ENCODE assay signal across 8 cellular contexts in the genomic region with DNA sequence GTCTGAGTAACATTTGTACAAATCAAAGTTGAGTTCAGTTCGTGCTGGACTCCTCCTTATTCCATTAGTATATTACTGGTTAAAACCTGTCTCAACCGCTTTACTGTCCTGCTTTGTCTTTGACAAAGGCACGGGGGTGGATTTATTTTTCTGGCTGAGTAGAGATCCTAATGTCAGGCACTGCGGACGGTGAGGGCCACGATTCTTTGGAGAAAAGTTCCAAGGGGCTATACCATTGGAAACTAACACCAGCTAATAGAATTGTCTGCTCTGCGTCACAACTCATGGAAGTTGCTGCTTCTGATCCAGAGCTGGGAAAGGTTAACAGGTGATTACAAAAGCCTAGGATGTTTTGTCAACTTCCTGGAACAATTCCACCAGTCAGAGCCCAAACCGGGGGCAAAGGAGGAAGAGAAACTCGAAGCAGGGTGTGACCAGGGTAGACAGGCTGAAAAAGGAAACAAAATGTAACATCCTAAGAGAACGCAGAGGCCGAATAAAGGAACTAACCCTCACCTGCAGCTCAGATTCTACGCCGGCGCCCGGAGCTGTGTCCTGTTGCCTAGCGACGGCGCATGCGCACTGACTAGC. TPM values are rescaled to one million over a fixed set of nuclear protein-coding genes. Genes with fewer than 3 reads are reported as not detected.
DNase-seq lines count a peak whose midpoint lies in the region; ATAC-seq, FAIRE-seq and TF ChIP-seq lines count a peak whose summit lies in the region.

No MANE protein-coding gene starts in this region.

- POLR2A ChIA-PET in HepG2 (lab: Yijun Ruan, JAX), result interaction anchor here (0.6 to 3.0 kb wide), 24 partner anchors 9 to 880 kb away, joined by 3 to 142 read pairs (median 5); a partner anchor contains a TSS

- H3K79me2 ChIP-seq in HepG2 (ENCODE audit: insufficient read depth, low read length), result no peaks in the 10 kb centered on the region

- no peaks in the 10 kb centered on the region for H4K20me1 ChIP-seq in HepG2 (ENCODE audit: insufficient read depth, low read length)

- peak overlapping the region; percentile 95 for H3K4me3 Mint-ChIP-seq in type B pancreatic cell

- intact Hi-C loops in adrenal gland (cut with DNase I) (no loop called here), HepG2 (cut with micrococcal nuclease; ENCODE audit: unreplicated experiment) (no loop called here)

- H3K27me3 ChIP-seq in adrenal gland, result no peaks in the 10 kb centered on the region
- no peaks in the 10 kb centered on the region; a peak in 1 of 5 replicates for H3K27me3 ChIP-seq in HepG2 (ENCODE audit: control insufficient read depth in 1 of 2, insufficient read depth in 2 of 2, low read length in 2 of 2)

- no peaks in the 10 kb centered on the region for H3K36me3 ChIP-seq in adrenal gland (replicated peaks in 1 of 2)
- H3K36me3 ChIP-seq in HepG2 (replicated peaks in 1 of 2; ENCODE audit: control insufficient read depth in 1 of 2, insufficient read depth in 2 of 2, low read length in 2 of 2), result no peaks in the 10 kb centered on the region; a peak in 1 of 5 replicates

- peaks cover 16% of the 10 kb centered on the region for H3K27me3 Mint-ChIP-seq in type B pancreatic cell

- no peaks in the 10 kb centered on the region for H3K9me3 Mint-ChIP-seq in type B pancreatic cell

- peak overlapping the region; percentile 78 for H2AFZ ChIP-seq in HepG2 (ENCODE audit: low read length)

- H3K4me1 ChIP-seq in adrenal gland (replicated peaks in 1 of 2) (peaks cover 0 to 10% of the 10 kb centered on the region in 2 donors), HepG2 (ENCODE audit: insufficient read depth, low read length) (peaks cover 37% of the 10 kb centered on the region)

- H3K27ac Mint-ChIP-seq in type B pancreatic cell, result peak overlapping the region; percentile 99

- H3K4me3 ChIP-seq in adrenal gland (peak overlapping the region; percentile 8 to 71 (median 50)), HepG2 (replicated peaks in 1 of 3; ENCODE audit: insufficient read depth in 1 of 3, low read depth in 2 of 3, low read length in 3 of 3) (peak overlapping the region; percentile 54 to 76 (median 69))

- no peak for FAIRE-seq in HepG2 (lab: Jason Lieb, UNC)

- ATAC-seq in GM18861 (IDR thresholded peaks at IDR 0.05; ENCODE audit: unreplicated experiment) (peak; percentile 86), HG03575 (IDR thresholded peaks at IDR 0.05; ENCODE audit: extremely low read depth, insufficient number of reproducible peaks, low FRiP score, unreplicated experiment) (peak; percentile 80), HepG2 (peak; percentile 26), HG02678 (IDR thresholded peaks at IDR 0.05; ENCODE audit: unreplicated experiment) (no peak)

- TF ChIP-seq POLR2A in adrenal gland (IDR thresholded peaks at IDR 0.05) (no peak), HepG2 (IDR thresholded peaks at IDR 0.05; ENCODE audit: insufficient read depth in 1 of 2, low read depth in 2 of 2, low read length in 2 of 2) (no peak)

- H3K36me3 Mint-ChIP-seq in type B pancreatic cell, result no peaks in the 10 kb centered on the region

- no peak for TF ChIP-seq EP300 in HepG2 (IDR thresholded peaks at IDR 0.05; ENCODE audit: low read depth in 2 of 2, low read length in 2 of 2)
- TF ChIP-seq EP300 in HepG2 (CRISPR knock-in tag; IDR thresholded peaks at IDR 0.05; ENCODE audit: borderline replicate concordance), result no peak

- WGBS in adrenal gland, 4 donors, result 6 to 17% (median 6%) methylated on average over 10 to 19 of the region's 19 CpGs
- 2% methylated on average over 19 of the region's 19 CpGs for WGBS in HepG2 (ENCODE audit: low lambda C conversion rate)

- H3K27ac ChIP-seq in 22Rv1 (peak overlapping the region; percentile 66), adrenal gland (peak overlapping the region in 4 of 5 donors; percentile 55 to 88 (median 70)), HepG2 (ENCODE audit: extremely low read length, insufficient read depth, low read length) (peak overlapping the region; percentile 85)

- peak overlapping the region; percentile 93 for H3K4me2 ChIP-seq in HepG2 (ENCODE audit: low read depth, low read length)

- CTCF ChIA-PET in HepG2 (lab: Yijun Ruan, JAX; ENCODE audit: low intra/inter-chr PET ratio, low total read pairs), result interaction anchor here (2.0 to 2.7 kb wide), 4 partner anchors 36 to 81 kb away, joined by 8 to 89 read pairs (median 24); no protein-coding TSS in a partner anchor

- H3K9ac ChIP-seq in HepG2 (ENCODE audit: insufficient read depth, low read depth, low read length), result peak overlapping the region; percentile 64

- TSS peak; percentile 72 for BruUV-seq in HepG2 (replicated peaks; lab: Mats Ljungman, UMichigan)

- in situ Hi-C loops in HepG2 (cut with HindIII; ENCODE audit: extremely low pct_ligation_motif_present, low pct_unique_long_range_greater_than_20kb), result no loop called here

- peak in 1 of 7 donors; percentile 93 for DNase-seq in adrenal gland
- no peak for DNase-seq in HepG2 (ENCODE audit: low spot score)
- no peak for DNase-seq in type B pancreatic cell (ENCODE audit: extremely low spot score, unreplicated experiment)
- no peak for DNase-seq in NCI-H2171 (lab: John Stamatoyannopoulos, UW)

- TF ChIP-seq CTCF in 22Rv1 (IDR thresholded peaks at IDR 0.05), result no peak
- TF ChIP-seq CTCF in adrenal gland (IDR thresholded peaks at IDR 0.05), result no peak
- TF ChIP-seq CTCF in HepG2 (CRISPR knock-in tag; IDR thresholded peaks at IDR 0.05), result no peak
- TF ChIP-seq CTCF in type B pancreatic cell (conservative IDR thresholded peaks at IDR 0.05), result no peak

- peaks cover 14% of the 10 kb centered on the region for H3K4me1 Mint-ChIP-seq in type B pancreatic cell (ENCODE audit: unreplicated experiment)

- H3K9me3 ChIP-seq in adrenal gland (replicated peaks in 1 of 3) (no peaks in the 10 kb centered on the region), HepG2 (ENCODE audit: low read length) (peaks cover 9% of the 10 kb centered on the region)

- TF ChIP-seq RAD21 in HepG2 (CRISPR knock-in tag; IDR thresholded peaks at IDR 0.05), result no peak

RNA-seq across cellular contexts. Expression of a gene that starts 12.4 kb away (rescaled TPM):
- total RNA-seq in adrenal gland, result 1 to 10 TPM in 2 of 8 donors, under 1 TPM in 2, not detected in 4; 0.06 to 1.3 (median 0.63) TPM
- under 1 TPM; 0.03 to 0.81 (median 0.08) TPM for polyA plus RNA-seq in adrenal gland
- total RNA-seq in HepG2 (2016; rRNA removed; fragmentation: Illumina TruSeq; extraction: Trizol), result 1.6 and 2.2 TPM in 2 replicates
- total RNA-seq in HepG2 (2016; cell fraction: cytosol; rRNA removed; fragmentation: Illumina TruSeq; extraction: Trizol; ENCODE audit: low read depth), result 0.44 and 0.51 TPM in 2 replicates
- total RNA-seq in HepG2 (2016; cell fraction: insoluble cytoplasmic fraction; rRNA removed; fragmentation: Illumina TruSeq; extraction: Trizol), result 2.0 and 2.3 TPM in 2 replicates
- 0.83 and 1.1 TPM in 2 replicates for total RNA-seq in HepG2 (2016; cell fraction: membrane; rRNA removed; fragmentation: Illumina TruSeq; extraction: Trizol)
- total RNA-seq in HepG2 (2016; cell fraction: nucleus; rRNA removed; fragmentation: Illumina TruSeq; extraction: Trizol), result 1.4 and 2.1 TPM in 2 replicates
- polyA plus RNA-seq in HepG2 (2011; rRNA removed), result 5.8 and 6.5 TPM in 2 replicates
- 5.1 and 6.4 TPM in 2 replicates for polyA plus RNA-seq in HepG2 (2011; cell fraction: cytosol; rRNA removed)
- 3.5 and 4.3 TPM in 2 replicates for polyA plus RNA-seq in HepG2 (2011; cell fraction: nucleus; rRNA removed)
- 6.1 TPM in 2 replicates for polyA plus RNA-seq in HepG2 (2012)
- 0.08 and 0.17 TPM in 2 replicates for polyA plus RNA-seq in HepG2 (2016; cell fraction: cytosol; fragmentation: Illumina TruSeq; extraction: Trizol; ENCODE audit: low read depth)
- polyA plus RNA-seq in HepG2 (2016; cell fraction: insoluble cytoplasmic fraction; fragmentation: Illumina TruSeq; extraction: Trizol; ENCODE audit: low read depth), result 2.8 and 3.4 TPM in 2 replicates
- polyA plus RNA-seq in HepG2 (2016; cell fraction: membrane; fragmentation: Illumina TruSeq; extraction: Trizol; ENCODE audit: low read depth), result 0.38 and 0.55 TPM in 2 replicates
- polyA plus RNA-seq in HepG2 (2016; cell fraction: nucleus; fragmentation: Illumina TruSeq; extraction: Trizol; ENCODE audit: insufficient read depth, low read depth), result 1.9 and 2.0 TPM in 2 replicates
- polyA minus RNA-seq in HepG2 (2011; rRNA and poly(A)+ RNA removed; ENCODE audit: low replicate concordance), result 9.0 TPM in 1 of 2 replicates, not detected in the other
- 3.4 and 3.8 TPM in 2 replicates for polyA minus RNA-seq in HepG2 (2011; cell fraction: cytosol; rRNA and poly(A)+ RNA removed)
- 7.1 and 9.9 TPM in 2 replicates for polyA minus RNA-seq in HepG2 (2011; cell fraction: nucleus; rRNA and poly(A)+ RNA removed)
- total RNA-seq in type B pancreatic cell (ENCODE audit: low replicate concordance), result 0.14 TPM in 1 of 2 replicates, not detected in the other

RNA-seq across cellular contexts. Expression of a gene that starts 38.2 kb away (rescaled TPM):
- total RNA-seq in adrenal gland, result 1 to 10 TPM; 1.7 to 7.6 (median 2.9) TPM
- polyA plus RNA-seq in adrenal gland, result 1 to 10 TPM in 1 of 3 donors, under 1 TPM in 2; 0.47 to 1.9 (median 0.64) TPM
- total RNA-seq in HepG2 (2016; rRNA removed; fragmentation: Illumina TruSeq; extraction: Trizol), result not detected in 2 replicates
- total RNA-seq in HepG2 (2016; cell fraction: cytosol; rRNA removed; fragmentation: Illumina TruSeq; extraction: Trizol; ENCODE audit: low read depth), result not detected in 2 replicates
- not detected in 2 replicates for total RNA-seq in HepG2 (2016; cell fraction: insoluble cytoplasmic fraction; rRNA removed; fragmentation: Illumina TruSeq; extraction: Trizol)
- total RNA-seq in HepG2 (2016; cell fraction: membrane; rRNA removed; fragmentation: Illumina TruSeq; extraction: Trizol), result not detected in 2 replicates
- total RNA-seq in HepG2 (2016; cell fraction: nucleus; rRNA removed; fragmentation: Illumina TruSeq; extraction: Trizol), result not detected in 2 replicates
- polyA plus RNA-seq in HepG2 (2011; rRNA removed), result not detected in 2 replicates
- not detected in 2 replicates for polyA plus RNA-seq in HepG2 (2011; cell fraction: cytosol; rRNA removed)
- not detected in 2 replicates for polyA plus RNA-seq in HepG2 (2011; cell fraction: nucleus; rRNA removed)
- polyA plus RNA-seq in HepG2 (2012), result not detected in 2 replicates
- not detected in 2 replicates for polyA plus RNA-seq in HepG2 (2016; cell fraction: cytosol; fragmentation: Illumina TruSeq; extraction: Trizol; ENCODE audit: low read depth)
- polyA plus RNA-seq in HepG2 (2016; cell fraction: insoluble cytoplasmic fraction; fragmentation: Illumina TruSeq; extraction: Trizol; ENCODE audit: low read depth), result not detected in 2 replicates
- not detected in 2 replicates for polyA plus RNA-seq in HepG2 (2016; cell fraction: membrane; fragmentation: Illumina TruSeq; extraction: Trizol; ENCODE audit: low read depth)
- polyA plus RNA-seq in HepG2 (2016; cell fraction: nucleus; fragmentation: Illumina TruSeq; extraction: Trizol; ENCODE audit: insufficient read depth, low read depth), result not detected in 2 replicates
- not detected in 2 replicates for polyA minus RNA-seq in HepG2 (2011; rRNA and poly(A)+ RNA removed; ENCODE audit: low replicate concordance)
- not detected in 2 replicates for polyA minus RNA-seq in HepG2 (2011; cell fraction: cytosol; rRNA and poly(A)+ RNA removed)
- polyA minus RNA-seq in HepG2 (2011; cell fraction: nucleus; rRNA and poly(A)+ RNA removed), result not detected in 2 replicates
- total RNA-seq in type B pancreatic cell (ENCODE audit: low replicate concordance), result 0.33 TPM in 1 of 2 replicates, not detected in the other
